15 cellular contexts compared by ENCODE assay signal in the genomic region with DNA sequence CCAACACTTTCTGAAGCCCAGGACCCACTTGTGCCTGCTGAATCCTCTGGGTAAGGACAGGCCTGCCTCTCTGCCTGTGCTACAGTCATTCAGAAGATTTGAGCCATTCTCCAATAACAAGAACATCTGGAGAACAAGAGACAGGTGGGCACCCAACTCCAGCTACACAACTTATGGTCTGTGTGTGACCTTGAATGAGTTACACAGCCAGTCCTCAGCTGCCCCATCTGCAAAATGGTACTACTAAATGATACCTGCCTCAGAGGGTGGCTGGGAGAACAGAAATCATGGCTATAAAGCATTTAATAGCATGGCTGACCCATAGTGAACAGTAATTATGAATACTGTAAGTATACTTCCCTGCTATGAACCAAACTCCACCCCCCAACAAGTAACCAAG.
"Had no signal": no experiment of that assay in that cellular context is flagged by ENCODE, and none has a peak within 500 bp of the region (broad histone marks: within the 10 kb centered on the region; RNA-seq: fewer than 3 reads in every experiment).

No MANE protein-coding gene starts in this region.

- H3K27me3 Mint-ChIP-seq: T-cell had no signal

- H3K9me3 ChIP-seq: breast epithelium, gastroesophageal sphincter, pancreas, transverse colon had no signal

- DNase-seq: activated naive CD4-positive, alpha-beta T cell treated with Interleukin-2 at 50 U/mL for 16 hours; activated T-cell treated with anti-CD3 and anti-CD28 coated beads for 4 hours; aorta; dorsolateral prefrontal cortex; erythroblast; stimulated activated CD4-positive, alpha-beta T cell treated with anti-CD3 and anti-CD28 coated beads, Interleukin-4, amount 100 ng/mL, for 1 hour; stimulated activated naive CD4-positive, alpha-beta T cell; T-cell; T-helper 9 cell; transverse colon had no signal

- H3K27ac Mint-ChIP-seq: natural killer cell treated with Interleukin-12 subunit alpha and Interleukin-12 subunit beta and Interleukin-15 and Interleukin-18, amount 100 ng/mL, for 72 hours; T-cell had no signal

- H3K27ac ChIP-seq: breast epithelium, dorsolateral prefrontal cortex, pancreas, transverse colon had no signal

- H3K27me3 ChIP-seq: breast epithelium, dorsolateral prefrontal cortex, gastroesophageal sphincter, pancreas, transverse colon had no signal

- H3K36me3 Mint-ChIP-seq: natural killer cell treated with Interleukin-12 subunit alpha and Interleukin-12 subunit beta and Interleukin-15 and Interleukin-18, amount 100 ng/mL, for 72 hours had no signal

- ATAC-seq: activated CD4-positive, CD25-positive, alpha-beta regulatory T cell treated with anti-CD3 and anti-CD28 coated beads, Interleukin-2, amount 50 U/mL, for 24 hours; gastroesophageal sphincter; natural killer cell treated with Interleukin-12 subunit alpha and Interleukin-12 subunit beta and Interleukin-15 and Interleukin-18, amount 100 ng/mL, for 72 hours; pancreas; T-cell had no signal

- H3K36me3 ChIP-seq: breast epithelium had no signal

- H3K4me3 Mint-ChIP-seq: natural killer cell treated with Interleukin-12 subunit alpha and Interleukin-12 subunit beta and Interleukin-15 and Interleukin-18, amount 100 ng/mL, for 72 hours; T-cell had no signal

- H3K9me3 Mint-ChIP-seq: natural killer cell treated with Interleukin-12 subunit alpha and Interleukin-12 subunit beta and Interleukin-15 and Interleukin-18, amount 100 ng/mL, for 72 hours; T-cell had no signal

- H3K4me3 ChIP-seq: breast epithelium, dorsolateral prefrontal cortex, gastroesophageal sphincter, pancreas, transverse colon had no signal
